Comparison of ENCODE assay signal across 9 cellular contexts in the genomic region with DNA sequence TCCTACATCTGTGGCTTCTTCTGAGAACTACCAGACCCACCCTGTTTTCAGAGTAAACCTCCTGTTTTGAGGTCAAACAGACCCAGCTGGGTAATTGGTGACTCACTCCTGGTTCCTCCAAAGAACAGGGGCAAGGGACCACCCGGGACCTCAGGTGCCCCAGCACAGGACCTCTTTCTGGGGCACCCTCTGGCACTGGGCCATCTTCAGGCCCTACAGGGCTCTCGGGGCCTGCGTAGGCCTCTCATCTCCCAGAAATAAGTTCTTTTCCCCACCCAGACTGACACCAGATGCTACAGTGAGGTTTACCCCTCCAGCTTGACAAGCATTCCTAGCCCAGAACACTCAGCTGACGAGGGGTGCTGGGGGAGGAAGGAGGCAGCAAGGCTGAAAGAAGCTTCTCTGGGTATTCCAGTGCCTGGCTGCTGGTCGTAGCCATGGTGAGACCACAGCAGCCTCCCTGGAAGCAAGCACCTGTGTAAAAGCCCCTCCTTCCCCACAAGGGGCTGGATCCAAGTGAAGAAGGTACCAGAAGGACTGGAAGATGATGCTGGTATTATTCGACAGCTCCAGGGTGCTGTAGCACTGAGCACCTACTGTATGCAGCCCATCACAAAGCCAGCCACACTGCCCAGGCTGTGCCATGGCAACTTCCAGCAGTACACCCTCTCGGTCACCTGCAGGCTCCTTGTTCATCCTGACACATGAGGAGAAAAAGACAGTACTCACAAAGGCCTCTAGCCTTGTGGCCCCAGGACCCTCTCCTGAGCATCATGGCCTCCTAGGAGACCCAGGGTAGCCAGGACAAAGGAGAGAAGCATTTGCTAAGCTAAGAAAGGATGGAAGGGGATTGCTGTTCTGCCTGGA. TPM values are rescaled to one million over a fixed set of nuclear protein-coding genes. Genes with fewer than 3 reads are reported as not detected.
A peak's percentile ranks its signal among the peaks of the same experiment; 100 is the strongest.
DNase-seq lines count a peak whose midpoint lies in the region; ATAC-seq, FAIRE-seq and TF ChIP-seq lines count a peak whose summit lies in the region.
"Had no signal": no experiment of that assay in that cellular context is flagged by ENCODE, and none has a peak within 500 bp of the region (broad histone marks: within the 10 kb centered on the region; RNA-seq: fewer than 3 reads in every experiment).

No MANE protein-coding gene starts in this region.

- H2BK15ac ChIP-seq in neuronal stem cell (ENCODE audit: low read length), result peak overlapping the region; percentile 45

- H3K79me1 ChIP-seq in neuronal stem cell (ENCODE audit: low read depth, low read length), result peaks cover 5% of the 10 kb centered on the region

- peak; percentile 29 for ATAC-seq in HG02678 (IDR thresholded peaks at IDR 0.05; ENCODE audit: unreplicated experiment)
- ATAC-seq in HG03469 (IDR thresholded peaks at IDR 0.05; ENCODE audit: unreplicated experiment), result no peak

- H2BK5ac ChIP-seq in neuronal stem cell (ENCODE audit: low read length), result no peak overlapping the region

- peaks cover 7% of the 10 kb centered on the region for H3K27me3 Mint-ChIP-seq in activated T-cell treated with anti-CD3 and anti-CD28 coated beads, Interleukin-2, amount 50 U/mL, for 24 hours

- no peak overlapping the region for H4K8ac ChIP-seq in neuronal stem cell (ENCODE audit: low read depth, low read length)

- peak overlapping the region; percentile 65 for H2AK5ac ChIP-seq in neuronal stem cell (ENCODE audit: low read depth, low read length)

- H2AFZ ChIP-seq in neuronal stem cell (ENCODE audit: low read length), result peak overlapping the region; percentile 17

- no peak overlapping the region for H3K4me3 Mint-ChIP-seq in activated T-cell treated with anti-CD3 and anti-CD28 coated beads, Interleukin-2, amount 50 U/mL, for 24 hours

- H3K27ac ChIP-seq in neuronal stem cell (replicated peaks; ENCODE audit: low read length), result no peak overlapping the region
- H3K27ac ChIP-seq: epithelial cell of prostate had no signal

- peaks cover 55% of the 10 kb centered on the region for H3K4me1 Mint-ChIP-seq in activated T-cell treated with anti-CD3 and anti-CD28 coated beads, Interleukin-2, amount 50 U/mL, for 24 hours (ENCODE audit: low read depth)

- peak overlapping the region; percentile 2 for H3K9ac ChIP-seq in neuronal stem cell (ENCODE audit: low read depth, low read length, poor library complexity)

- H2BK12ac ChIP-seq in neuronal stem cell (ENCODE audit: low read length), result no peak overlapping the region

- H3K4me1 ChIP-seq in neuronal stem cell (ENCODE audit: control insufficient read depth in 2 of 2, insufficient read depth in 1 of 2, low read depth in 1 of 2, low read length in 2 of 2), result peaks cover 0 to 6% of the 10 kb centered on the region in 2 donors

- DNase-seq in GM12891 (ENCODE audit: insufficient read length, low spot score) (no peak), neuronal stem cell (ENCODE audit: low spot score) (no peak), MG63 (no peak), 8988T (no peak), pons (ENCODE audit: low spot score) (no peak)
- peak; percentile 48 for DNase-seq in activated T-cell treated with anti-CD3 and anti-CD28 coated beads, Interleukin-2, amount 50 U/mL, for 24 hours

- no peak overlapping the region for H4K91ac ChIP-seq in neuronal stem cell (ENCODE audit: low read depth, low read length, poor library complexity)

- H3K36me3 Mint-ChIP-seq in activated T-cell treated with anti-CD3 and anti-CD28 coated beads, Interleukin-2, amount 50 U/mL, for 24 hours (ENCODE audit: low read depth), result no peaks in the 10 kb centered on the region

- H3K36me3 ChIP-seq in neuronal stem cell (replicated peaks in 1 of 2; ENCODE audit: control insufficient read depth in 2 of 2, insufficient read depth in 2 of 2, low read length in 2 of 2) (no peaks in the 10 kb centered on the region), MG63 (no peaks in the 10 kb centered on the region)

- H3K18ac ChIP-seq in neuronal stem cell (ENCODE audit: low read length), result no peak overlapping the region

- H3K9me3 Mint-ChIP-seq in activated T-cell treated with anti-CD3 and anti-CD28 coated beads, Interleukin-2, amount 50 U/mL, for 24 hours, result no peaks in the 10 kb centered on the region

- peak overlapping the region; percentile 92 for H3K27ac Mint-ChIP-seq in activated T-cell treated with anti-CD3 and anti-CD28 coated beads, Interleukin-2, amount 50 U/mL, for 24 hours

- H3K4ac ChIP-seq in neuronal stem cell (ENCODE audit: low read length), result no peak overlapping the region

- no CpG with 5 or more reads among the region's 7 CpGs for WGBS in neuronal stem cell (ENCODE audit: extremely low coverage in 2 of 2, insufficient read length in 2 of 2, insufficient replicate concordance in 1 of 2), 2 donors

- TF ChIP-seq POLR2A in GM12891 (IDR thresholded peaks at IDR 0.05; ENCODE audit: low read depth, low read length), result no peak

- H3K4me2 ChIP-seq in neuronal stem cell (ENCODE audit: insufficient read depth, low read length, poor library complexity, severe bottlenecking), result no peak overlapping the region

- FAIRE-seq in GM12891 (lab: Jason Lieb, UNC), result peak; percentile 79

- no peak overlapping the region for H3K23ac ChIP-seq in neuronal stem cell (ENCODE audit: low read depth, low read length, poor library complexity)

- H3K27me3 ChIP-seq in neuronal stem cell (ENCODE audit: control insufficient read depth in 3 of 3, insufficient read depth in 3 of 3, low read depth in 1 of 3, low read length in 3 of 3), result peaks cover 0 to 28% (median 4%) of the 10 kb centered on the region in 3 experiments
- no peaks in the 10 kb centered on the region for H3K27me3 ChIP-seq in MG63

- H3K14ac ChIP-seq in neuronal stem cell (ENCODE audit: low read length), result no peak overlapping the region

- no peak overlapping the region for H3K4me3 ChIP-seq in neuronal stem cell (ENCODE audit: low read length in 2 of 2)
- H3K4me3 ChIP-seq in MG63, result no peak overlapping the region

- H3K9me3 ChIP-seq in neuronal stem cell (replicated peaks in 1 of 2; ENCODE audit: control insufficient read depth in 2 of 2, insufficient read depth in 1 of 2, low read depth in 1 of 2, low read length in 2 of 2) (peaks cover 0 to under 1% of the 10 kb centered on the region in 2 donors), MG63 (no peaks in the 10 kb centered on the region)

- no peak overlapping the region for H2BK120ac ChIP-seq in neuronal stem cell (ENCODE audit: low read depth, low read length)

TF ChIP-seq in GM12891, 5 proteins besides CTCF, POLR2A, EP300 and RAD21:
- TF ChIP-seq SPI1 (IDR thresholded peaks at IDR 0.05; ENCODE audit: low read depth, low read length) (no peak), PAX5 (IDR thresholded peaks at IDR 0.05; ENCODE audit: insufficient read depth, low read length, severe bottlenecking) (no peak), POU2F2 (IDR thresholded peaks at IDR 0.05; ENCODE audit: low read depth, low read length) (no peak), POLR2AphosphoS5 (IDR thresholded peaks at IDR 0.05; ENCODE audit: low read depth, low read length) (no peak)

RNA-seq across cellular contexts. Expression of gene ALOX5, which starts 47.4 kb away (rescaled TPM):
- 53.2 TPM for polyA plus RNA-seq in GM12891 (2012; ENCODE audit: low read depth, missing spikeins)
- 0.73 TPM for polyA plus RNA-seq in neuronal stem cell (2013, experiment 1 of 2)
- 0.97 TPM for polyA plus RNA-seq in neuronal stem cell (2013, experiment 2 of 2)
- not detected in 2 replicates for total RNA-seq in MG63 (2014; rRNA removed; shearing (Covaris generic); ENCODE audit: low replicate concordance)
